In the genomic region with DNA sequence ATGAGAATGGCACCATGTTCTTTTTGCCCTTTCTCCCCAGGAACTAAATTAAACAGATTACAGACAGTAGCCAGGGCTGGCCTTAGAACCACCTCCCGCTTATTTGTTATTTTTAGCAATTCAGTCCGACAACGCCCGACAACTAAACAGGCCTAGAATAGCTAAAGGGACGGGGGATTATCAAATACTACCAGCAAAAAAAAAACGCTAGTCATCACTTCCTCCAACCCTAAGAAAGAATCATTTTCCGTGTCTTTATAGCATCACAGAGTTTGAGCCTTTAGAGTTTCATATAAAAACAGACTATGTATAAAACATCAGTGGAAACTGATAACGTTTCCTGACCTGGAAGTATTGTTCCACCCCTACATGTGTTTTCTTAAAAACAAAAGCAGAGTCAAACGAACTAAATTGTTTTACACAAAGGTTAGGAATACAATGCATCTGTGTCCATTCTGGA, we compare ENCODE assay signal across 17 cellular contexts. TPM values are rescaled to one million over a fixed set of nuclear protein-coding genes. Genes with fewer than 3 reads are reported as not detected.
DNase-seq lines count a peak whose midpoint lies in the region; ATAC-seq and TF ChIP-seq lines count a peak whose summit lies in the region.
"Had no signal": no experiment of that assay in that cellular context is flagged by ENCODE, and none has a peak within 500 bp of the region (broad histone marks: within the 10 kb centered on the region; RNA-seq: fewer than 3 reads in every experiment).

No MANE protein-coding gene starts in this region.

- peak overlapping the region; percentile 19 for H3K4me3 Mint-ChIP-seq in activated naive CD4-positive, alpha-beta T cell treated with anti-CD3 and anti-CD28 coated beads for 36 hours
- peak overlapping the region; percentile 50 to 56 for H3K4me3 Mint-ChIP-seq in stimulated activated naive CD8-positive, alpha-beta T cell treated with anti-CD3 and anti-CD28 coated beads, Interleukin-15, amount 100 ng/mL, for 72 hours
- no peak overlapping the region for H3K4me3 Mint-ChIP-seq in nephron progenitor cell
- H3K4me3 Mint-ChIP-seq: stimulated activated naive B cell treated with anti-CD40 and anti-IgM and Interleukin-4, amounts not matched to agents 10 μg/mL and 1 μg/mL and 100 μg/mL, for 72 hours had no signal

- peaks cover 15% of the 10 kb centered on the region for H3K4me1 ChIP-seq in SJSA1 (replicated peaks)
- peaks cover 12% of the 10 kb centered on the region for H3K4me1 ChIP-seq in cardiac muscle cell (ENCODE audit: low read depth)

- intact Hi-C loops in activated naive CD4-positive, alpha-beta T cell treated with anti-CD3 and anti-CD28 coated beads for 36 hours (cut with micrococcal nuclease): loop anchor here (2.0 kb wide), 1 partner anchor 17 kb away; no protein-coding TSS in a partner anchor

- H3K27ac ChIP-seq in SJSA1 (peak overlapping the region; percentile 11; the same call in 1 of the 2 replicates), cardiac muscle cell (peak overlapping the region; percentile 76)
- H3K27ac ChIP-seq: Peyer's patch had no signal

- H3K36me3 ChIP-seq in SJSA1 (peaks cover 13% of the 10 kb centered on the region; the same call in 1 of the 2 replicates), cardiac muscle cell (no peaks in the 10 kb centered on the region)
- H3K36me3 ChIP-seq: HAP-1, Peyer's patch had no signal

- H3K27me3 ChIP-seq in SJSA1 (replicated peaks): no peaks in the 10 kb centered on the region
- no peaks in the 10 kb centered on the region for H3K27me3 ChIP-seq in cardiac muscle cell
- H3K27me3 ChIP-seq: MG63, Peyer's patch had no signal

- H3K4me3 ChIP-seq in SJSA1: no peak overlapping the region
- H3K4me3 ChIP-seq in cardiac muscle cell: no peak overlapping the region
- H3K4me3 ChIP-seq: HAP-1, MG63, Peyer's patch had no signal

- H3K27me3 Mint-ChIP-seq in activated naive CD4-positive, alpha-beta T cell treated with anti-CD3 and anti-CD28 coated beads for 36 hours (ENCODE audit: low read depth): no peaks in the 10 kb centered on the region
- no peaks in the 10 kb centered on the region for H3K27me3 Mint-ChIP-seq in stimulated activated naive CD8-positive, alpha-beta T cell treated with anti-CD3 and anti-CD28 coated beads, Interleukin-15, amount 100 ng/mL, for 72 hours
- H3K27me3 Mint-ChIP-seq in nephron progenitor cell (ENCODE audit: low read depth, poor library complexity): no peaks in the 10 kb centered on the region
- H3K27me3 Mint-ChIP-seq: stimulated activated naive B cell treated with anti-CD40 and anti-IgM and Interleukin-4, amounts not matched to agents 10 μg/mL and 1 μg/mL and 100 μg/mL, for 72 hours had no signal

- no peak for DNase-seq in activated naive CD4-positive, alpha-beta T cell treated with anti-CD3 and anti-CD28 coated beads for 36 hours
- DNase-seq in activated naive CD4-positive, alpha-beta T cell treated with Interleukin-2 at 50 U/mL for 16 hours: no peak
- DNase-seq in SJSA1 (ENCODE audit: low read depth in 1 of 2, low spot score in 2 of 2) (peak in 1 of 2 experiments; percentile 36), cardiac muscle cell (ENCODE audit: low read depth in 1 of 2, low spot score in 1 of 2) (peak in 1 of 2 donors; percentile 9), nephron progenitor cell (no peak), SK-N-DZ (ENCODE audit: low spot score) (no peak)
- no peak for DNase-seq in stimulated activated naive CD8-positive, alpha-beta T cell treated with anti-CD3 and anti-CD28 coated beads, Interleukin-15, amount 100 ng/mL, for 72 hours
- DNase-seq: caudate nucleus; mesenchymal stem cell; MG63; NCI-H345; Peyer's patch; posterior cingulate gyrus; stimulated activated CD4-positive, alpha-beta T cell treated with anti-CD3 and anti-CD28 coated beads, Interleukin-4, amount 100 ng/mL, for 1 hour; stimulated activated naive B cell treated with anti-CD40 and anti-IgM and Interleukin-4, amounts not matched to agents 10 μg/mL and 1 μg/mL and 100 μg/mL, for 72 hours had no signal

- peaks cover 3% of the 10 kb centered on the region for H3K36me3 Mint-ChIP-seq in activated naive CD4-positive, alpha-beta T cell treated with anti-CD3 and anti-CD28 coated beads for 36 hours (ENCODE audit: low read depth)
- peaks cover 19% of the 10 kb centered on the region for H3K36me3 Mint-ChIP-seq in nephron progenitor cell (ENCODE audit: low read depth)

- ATAC-seq in stimulated activated naive CD8-positive, alpha-beta T cell treated with anti-CD3 and anti-CD28 coated beads, Interleukin-15, amount 100 ng/mL, for 72 hours: no peak
- ATAC-seq in HG02973 (IDR thresholded peaks at IDR 0.05; ENCODE audit: unreplicated experiment): no peak
- ATAC-seq: stimulated activated naive B cell treated with anti-CD40 and anti-IgM and Interleukin-4, amounts not matched to agents 10 μg/mL and 1 μg/mL and 100 μg/mL, for 72 hours had no signal

- peak overlapping the region; percentile 56 for H3K27ac Mint-ChIP-seq in activated naive CD4-positive, alpha-beta T cell treated with anti-CD3 and anti-CD28 coated beads for 36 hours
- no peak overlapping the region for H3K27ac Mint-ChIP-seq in stimulated activated naive CD8-positive, alpha-beta T cell treated with anti-CD3 and anti-CD28 coated beads, Interleukin-15, amount 100 ng/mL, for 72 hours
- no peak overlapping the region for H3K27ac Mint-ChIP-seq in nephron progenitor cell
- H3K27ac Mint-ChIP-seq: stimulated activated naive B cell treated with anti-CD40 and anti-IgM and Interleukin-4, amounts not matched to agents 10 μg/mL and 1 μg/mL and 100 μg/mL, for 72 hours had no signal

- H3K4me1 Mint-ChIP-seq in activated naive CD4-positive, alpha-beta T cell treated with anti-CD3 and anti-CD28 coated beads for 36 hours (ENCODE audit: low read depth): peaks cover 30% of the 10 kb centered on the region
- peaks cover 39% of the 10 kb centered on the region for H3K4me1 Mint-ChIP-seq in stimulated activated naive CD8-positive, alpha-beta T cell treated with anti-CD3 and anti-CD28 coated beads, Interleukin-15, amount 100 ng/mL, for 72 hours
- no peaks in the 10 kb centered on the region for H3K4me1 Mint-ChIP-seq in nephron progenitor cell

- TF ChIP-seq CTCF in cardiac muscle cell (IDR thresholded peaks at IDR 0.05; ENCODE audit: low read depth, low read length) (no peak), nephron progenitor cell (IDR thresholded peaks at IDR 0.05) (no peak)

- H3K9me3 ChIP-seq in SJSA1 (replicated peaks) (no peaks in the 10 kb centered on the region), cardiac muscle cell (ENCODE audit: low read depth) (no peaks in the 10 kb centered on the region)
- H3K9me3 ChIP-seq: HAP-1, MG63, Peyer's patch had no signal

- CTCF ChIA-PET in activated naive CD4-positive, alpha-beta T cell treated with anti-CD3 and anti-CD28 coated beads for 36 hours (lab: Charles Lee): interaction anchor here (0.6 to 1.6 kb wide), 3 partner anchors 79 to 554 kb away, joined by 3 to 4 read pairs (median 3); a partner anchor contains a TSS

- H3K9me3 Mint-ChIP-seq in activated naive CD4-positive, alpha-beta T cell treated with anti-CD3 and anti-CD28 coated beads for 36 hours: no peaks in the 10 kb centered on the region
- H3K9me3 Mint-ChIP-seq in stimulated activated naive CD8-positive, alpha-beta T cell treated with anti-CD3 and anti-CD28 coated beads, Interleukin-15, amount 100 ng/mL, for 72 hours: no peaks in the 10 kb centered on the region
- H3K9me3 Mint-ChIP-seq in nephron progenitor cell: no peaks in the 10 kb centered on the region
- H3K9me3 Mint-ChIP-seq: stimulated activated naive B cell treated with anti-CD40 and anti-IgM and Interleukin-4, amounts not matched to agents 10 μg/mL and 1 μg/mL and 100 μg/mL, for 72 hours had no signal

RNA-seq across cellular contexts. Expression of a gene that starts 35.3 kb away (rescaled TPM):
- total RNA-seq in activated naive CD4-positive, alpha-beta T cell treated with anti-CD3 and anti-CD28 coated beads for 36 hours: 10 to 100 TPM; 50.6 to 57.1 TPM
- 200 and 218 TPM in 2 replicates for total RNA-seq in SJSA1 (2014; rRNA removed; shearing (Covaris generic))
- 129 and 195 TPM in 2 replicates for total RNA-seq in cardiac muscle cell
- polyA plus RNA-seq in cardiac muscle cell: 113 and 139 TPM in 2 replicates
- 95.2 and 109 TPM in 2 replicates for polyA plus RNA-seq in SK-N-DZ (2014; cell fraction: cytosol; rRNA removed)
- 47.4 and 63.7 TPM in 2 replicates for polyA plus RNA-seq in SK-N-DZ (2014; cell fraction: nucleus; rRNA removed)
